Comparison of ENCODE assay signal across 7 cellular contexts in the genomic region with DNA sequence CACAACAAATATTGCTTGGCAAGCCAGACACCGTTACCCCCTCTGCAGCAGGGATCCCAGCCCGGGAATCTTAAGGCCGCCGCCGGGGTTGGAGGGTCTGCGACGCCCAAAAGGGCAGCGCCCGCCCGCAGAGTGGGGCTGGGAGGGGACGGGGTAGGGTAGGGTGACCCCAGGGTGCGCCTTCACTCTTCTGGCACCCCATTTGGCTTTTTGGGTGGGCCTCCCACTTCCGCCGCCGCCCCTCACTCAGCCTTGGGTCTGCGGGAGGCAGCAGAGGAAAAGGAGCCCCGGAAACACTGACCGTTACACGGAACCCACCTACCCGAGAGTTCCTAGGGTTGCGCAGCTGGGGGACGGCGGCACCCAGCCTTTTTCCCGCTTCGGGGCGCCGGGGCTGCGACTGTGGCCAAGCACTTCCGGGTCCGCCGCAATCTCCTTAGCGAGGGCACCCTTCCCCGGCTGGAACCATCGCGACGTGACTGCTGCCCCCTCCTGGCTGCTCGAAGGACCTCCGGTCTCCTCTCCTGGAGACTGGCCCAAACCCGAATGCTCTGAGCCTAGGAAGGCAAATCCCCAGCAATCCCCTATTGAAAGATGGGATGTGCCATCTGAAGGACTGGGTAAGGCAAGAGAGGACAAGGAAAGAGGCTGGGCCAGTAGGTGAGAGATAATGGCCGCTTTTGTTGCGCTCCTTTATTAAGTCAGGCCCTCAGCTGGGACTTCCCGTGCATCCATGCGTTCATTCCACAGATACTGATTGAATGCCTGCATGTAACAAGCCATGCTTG. TPM values are rescaled to one million over a fixed set of nuclear protein-coding genes. Genes with fewer than 3 reads are reported as not detected.
A peak's percentile ranks its signal among the peaks of the same experiment; 100 is the strongest.
DNase-seq lines count a peak whose midpoint lies in the region; ATAC-seq, FAIRE-seq and TF ChIP-seq lines count a peak whose summit lies in the region.

A gene (minus strand): TSS at position 404 of the 788 bp plus-strand sequence. CDS start 1,447 bp downstream, outside the sequence.

- H3K9me3 Mint-ChIP-seq in astrocyte (ENCODE audit: unreplicated experiment), result no peaks in the 10 kb centered on the region

- no peaks in the 10 kb centered on the region for H4K20me1 ChIP-seq in astrocyte (ENCODE audit: insufficient read depth, low read length)

- H3K4me3 ChIP-seq in astrocyte (ENCODE audit: insufficient read depth, low read depth, low read length) (peak within 1 kb of the TSS; percentile 73), retinal pigment epithelial cell (ENCODE audit: low read length) (peak within 1 kb of the TSS; percentile 90)

- H3K4me1 ChIP-seq in astrocyte (ENCODE audit: insufficient read depth, low read length), result peaks cover 10% of the 10 kb centered on the region

- peak; percentile 69 for TF ChIP-seq POLR2A in GM18505 (IDR thresholded peaks at IDR 0.05; ENCODE audit: borderline replicate concordance, extremely low read depth, insufficient read depth, insufficient read length)

- peak within 1 kb of the TSS; percentile 97 for H3K4me3 Mint-ChIP-seq in astrocyte (ENCODE audit: unreplicated experiment)

- no peaks in the 10 kb centered on the region for H3K27me3 Mint-ChIP-seq in astrocyte (ENCODE audit: low read depth, unreplicated experiment)

- peak within 1 kb of the TSS; percentile 74 for H2AFZ ChIP-seq in astrocyte (ENCODE audit: low read depth, low read length)

- FAIRE-seq in astrocyte (lab: Jason Lieb, UNC), result peak; percentile 89

- DNase-seq in NCI-H2029 (lab: John Stamatoyannopoulos, UW) (peak; percentile 73), T-helper 22 cell (ENCODE audit: low read depth) (peak; percentile 77), astrocyte (ENCODE audit: low read depth) (peak; percentile 64), hypothalamus (lab: John Stamatoyannopoulos, UW) (peak; percentile 20 to 90 (median 78)), retinal pigment epithelial cell (ENCODE audit: low read depth) (no peak)

- H3K9me3 ChIP-seq in astrocyte (ENCODE audit: insufficient read depth, low read depth, low read length), result no peaks in the 10 kb centered on the region

- peak within 1 kb of the TSS; percentile 74 for H3K27ac ChIP-seq in astrocyte (ENCODE audit: low read depth, low read length)

- peak within 1 kb of the TSS; percentile 87 for H3K4me2 ChIP-seq in astrocyte (ENCODE audit: low read length)

- no peaks in the 10 kb centered on the region for H3K36me3 ChIP-seq in astrocyte (ENCODE audit: insufficient read depth, low read length)

- no peaks in the 10 kb centered on the region for H3K27me3 ChIP-seq in astrocyte (ENCODE audit: insufficient read depth, low read length)

- peak within 1 kb of the TSS; percentile 93 for H3K9ac ChIP-seq in astrocyte (ENCODE audit: low read length)

- H3K4me1 Mint-ChIP-seq in astrocyte (ENCODE audit: low read depth, unreplicated experiment), result peaks cover 13% of the 10 kb centered on the region

- H3K79me2 ChIP-seq in astrocyte (ENCODE audit: insufficient read depth, low read length), result peaks cover 47% of the 10 kb centered on the region

- peaks cover 8% of the 10 kb centered on the region for H3K36me3 Mint-ChIP-seq in astrocyte (ENCODE audit: low read depth, unreplicated experiment)

- ATAC-seq in GM18505 (IDR thresholded peaks at IDR 0.05; ENCODE audit: unreplicated experiment) (peak; percentile 99), HG02973 (IDR thresholded peaks at IDR 0.05; ENCODE audit: unreplicated experiment) (peak; percentile 99)

- H3K27ac Mint-ChIP-seq in astrocyte (ENCODE audit: unreplicated experiment), result peak within 1 kb of the TSS; percentile 77

- TF ChIP-seq CTCF in astrocyte (IDR thresholded peaks at IDR 0.05; ENCODE audit: insufficient read depth, low read depth, low read length), result peak; percentile 68
- TF ChIP-seq CTCF in retinal pigment epithelial cell (conservative IDR thresholded peaks at IDR 0.05; ENCODE audit: low read depth, low read length), result peak; percentile 93

RNA-seq across cellular contexts. Expression of the gene that starts here (rescaled TPM):
- total RNA-seq in astrocyte, result 17.8 and 19.5 TPM in 2 replicates
